22 cellular contexts compared by ENCODE assay signal in genomic region chr11:250274-250673, GRCh38. TPM values are rescaled to one million over a fixed set of nuclear protein-coding genes. Genes with fewer than 3 reads are reported as not detected.
DNase-seq lines count a peak whose midpoint lies in the region; ATAC-seq, FAIRE-seq and TF ChIP-seq lines count a peak whose summit lies in the region.
"Had no signal": no experiment of that assay in that cellular context is flagged by ENCODE, and none has a peak within 500 bp of the region (broad histone marks: within the 10 kb centered on the region; RNA-seq: fewer than 3 reads in every experiment).

No MANE protein-coding gene starts in this region.

- H3K27ac Mint-ChIP-seq in CD4-positive, CD25-positive, alpha-beta regulatory T cell = no peak overlapping the region
- peak overlapping the region in 4 of 7 donors; percentile 71 to 82 (median 80) for H3K27ac Mint-ChIP-seq in CD4-positive, alpha-beta memory T cell
- H3K27ac Mint-ChIP-seq in activated naive CD8-positive, alpha-beta T cell = peak overlapping the region; percentile 79
- H3K27ac Mint-ChIP-seq in Caco-2 (ENCODE audit: unreplicated experiment) = no peak overlapping the region
- H3K27ac Mint-ChIP-seq: activated T-helper 2 cell treated with anti-CD3 and anti-CD28 coated beads, Interferon-gamma antibody, Interleukin-2, Interleukin-4, amounts not matched to agents 10 μg/mL and 5 μg/mL and 100 μg/mL, durations not matched to agents 14 hours and 24 hours and 36 hours had no signal

- peaks cover 0 to 1% (median 0%) of the 10 kb centered on the region in 7 donors for H3K9me3 Mint-ChIP-seq in CD4-positive, CD25-positive, alpha-beta regulatory T cell
- no peaks in the 10 kb centered on the region for H3K9me3 Mint-ChIP-seq in CD4-positive, alpha-beta memory T cell
- no peaks in the 10 kb centered on the region for H3K9me3 Mint-ChIP-seq in activated naive CD8-positive, alpha-beta T cell (ENCODE audit: low read depth)
- H3K9me3 Mint-ChIP-seq in Caco-2 (ENCODE audit: unreplicated experiment) = peaks cover under 1% of the 10 kb centered on the region
- H3K9me3 Mint-ChIP-seq: activated T-helper 2 cell treated with anti-CD3 and anti-CD28 coated beads, Interferon-gamma antibody, Interleukin-2, Interleukin-4, amounts not matched to agents 10 μg/mL and 5 μg/mL and 100 μg/mL, durations not matched to agents 14 hours and 24 hours and 36 hours; T-helper 2 cell treated with Interferon-gamma antibody and Interleukin-4, amounts not matched to agents 5 μg/mL and 100 μg/mL, for 36 hours had no signal

- no peak for ATAC-seq in CD4-positive, CD25-positive, alpha-beta regulatory T cell (ENCODE audit: low read depth in 2 of 2)
- ATAC-seq in GM18870 (IDR thresholded peaks at IDR 0.05; ENCODE audit: unreplicated experiment) = no peak

- peaks cover 49% of the 10 kb centered on the region for H3K36me3 Mint-ChIP-seq in CD4-positive, CD25-positive, alpha-beta regulatory T cell
- peaks cover 64 to 77% of the 10 kb centered on the region in 2 donors for H3K36me3 Mint-ChIP-seq in CD4-positive, alpha-beta memory T cell
- peaks cover 6% of the 10 kb centered on the region for H3K36me3 Mint-ChIP-seq in activated naive CD8-positive, alpha-beta T cell
- H3K36me3 Mint-ChIP-seq in Caco-2 (ENCODE audit: insufficient read depth, unreplicated experiment) = peaks cover 78% of the 10 kb centered on the region

- WGBS in mesodermal cell (ENCODE audit: insufficient coverage in 2 of 2), 2 experiments = 75 to 88% methylated on average over 1 to 3 of the region's 5 CpGs

- CTCF ChIA-PET in CD4-positive, alpha-beta memory T cell (lab: Charles Lee; ENCODE audit: partially characterized antibody) = interaction anchor here (0.7 to 6.7 kb wide), 37 partner anchors 9 to 270 kb away, joined by 3 to 81 read pairs (median 9); partner anchors contain the start of genes BET1L, NLRP6, PGGHG and PSMD13
- CTCF ChIA-PET in Caco-2 (lab: Charles Lee) = interaction anchor here (0.5 to 1.5 kb wide), 20 partner anchors 9 to 595 kb away, joined by 3 to 15 read pairs (median 4); partner anchors contain the start of genes ANO9, BET1L and RIC8A

- TF ChIP-seq CTCF in Caco-2 (IDR thresholded peaks at IDR 0.05; ENCODE audit: insufficient read depth in 1 of 2, low read depth in 1 of 2, low read length in 1 of 2, severe bottlenecking in 1 of 2, unreplicated experiment in 1 of 2) = no peak

- POLR2A ChIA-PET in CD4-positive, alpha-beta memory T cell (lab: Charles Lee; ENCODE audit: partially characterized antibody) = interaction anchor here (0.7 to 3.1 kb wide), 18 partner anchors 8 to 200 kb away, joined by 3 to 45 read pairs (median 8); partner anchors contain the start of genes BET1L, IFITM1, IFITM5 and NLRP6
- POLR2A ChIA-PET in Caco-2 (lab: Charles Lee) = interaction anchor here (0.5 to 1.2 kb wide), 3 partner anchors 35 to 105 kb away, joined by 3 to 5 read pairs (median 5); partner anchors contain the start of genes BET1L and RIC8A

- no peak for DNase-seq in CD4-positive, CD25-positive, alpha-beta regulatory T cell
- DNase-seq in CD4-positive, alpha-beta memory T cell = no peak
- DNase-seq in GM12891 (ENCODE audit: insufficient read length, low spot score) (no peak), Caco-2 (no peak)
- DNase-seq: DMS79 treated with DMSO at 0.1 percent for 48 hours, GF-D8, NCI-H2029, NCI-H524 treated with DMSO at 0.1 percent for 48 hours had no signal

- peak overlapping the region; percentile 29 for H3K27ac ChIP-seq in CD4-positive, CD25-positive, alpha-beta regulatory T cell (ENCODE audit: insufficient read depth, low read length, poor library complexity, severe bottlenecking)
- H3K27ac ChIP-seq in CD4-positive, alpha-beta memory T cell (ENCODE audit: low read depth, low read length) = peak overlapping the region; percentile 8
- peak overlapping the region; percentile 16 for H3K27ac ChIP-seq in mesodermal cell (ENCODE audit: low read depth, low read length, severe bottlenecking)
- H3K27ac ChIP-seq: cardiac muscle cell, epithelial cell of prostate, left ventricle myocardium inferior, psoas muscle, tibial nerve had no signal

- intact Hi-C loops in CD4-positive, alpha-beta memory T cell (cut with micrococcal nuclease) = loop anchor here (1.0 to 2.0 kb wide), 5 partner anchors 19 to 201 kb away; partner anchors contain the start of genes IFITM1 and PTDSS2
- intact Hi-C loops in Caco-2 (cut with micrococcal nuclease; ENCODE audit: unreplicated experiment) = no loop called here

- BruUV-seq in Caco-2 (replicated peaks; lab: Mats Ljungman, UMichigan) = no TSS peak

- H3K4me3 ChIP-seq in CD4-positive, CD25-positive, alpha-beta regulatory T cell (ENCODE audit: low read depth, low read length) = no peak overlapping the region
- no peak overlapping the region for H3K4me3 ChIP-seq in CD4-positive, alpha-beta memory T cell (ENCODE audit: low read length in 2 of 2)
- H3K4me3 ChIP-seq in mesodermal cell (ENCODE audit: extremely low read depth, insufficient read depth, low read length, poor library complexity, severe bottlenecking) = no peak overlapping the region
- no peak overlapping the region for H3K4me3 ChIP-seq in Caco-2 (ENCODE audit: low read depth, low read length)
- H3K4me3 ChIP-seq: BLaER1 treated with 17β-estradiol and CSF1 and Interleukin-3, amounts not matched to agents 10 nM and 100 nM; cardiac muscle cell; left ventricle myocardium inferior; psoas muscle; tibial nerve had no signal

- no peak for TF ChIP-seq POLR2A in GM12891 (IDR thresholded peaks at IDR 0.05; ENCODE audit: low read depth, low read length)

- peaks cover 0 to 16% (median 4%) of the 10 kb centered on the region in 4 donors for H3K4me1 Mint-ChIP-seq in CD4-positive, CD25-positive, alpha-beta regulatory T cell
- peaks cover 6 to 11% (median 8%) of the 10 kb centered on the region in 4 donors for H3K4me1 Mint-ChIP-seq in CD4-positive, alpha-beta memory T cell
- peaks cover 14% of the 10 kb centered on the region for H3K4me1 Mint-ChIP-seq in activated naive CD8-positive, alpha-beta T cell (ENCODE audit: low read depth)
- no peaks in the 10 kb centered on the region for H3K4me1 Mint-ChIP-seq in Caco-2 (ENCODE audit: low read depth, unreplicated experiment)

- H3K27me3 ChIP-seq in CD4-positive, CD25-positive, alpha-beta regulatory T cell (ENCODE audit: control insufficient read depth, insufficient read depth, low read length) = no peaks in the 10 kb centered on the region
- no peaks in the 10 kb centered on the region for H3K27me3 ChIP-seq in CD4-positive, alpha-beta memory T cell (ENCODE audit: insufficient read depth, low read length)
- H3K27me3 ChIP-seq in Caco-2 (replicated peaks; ENCODE audit: control insufficient read depth, insufficient read depth, low read length) = no peaks in the 10 kb centered on the region
- H3K27me3 ChIP-seq: BLaER1 treated with 17β-estradiol and CSF1 and Interleukin-3, amounts not matched to agents 10 nM and 100 nM; cardiac muscle cell; tibial nerve had no signal

- no peak for FAIRE-seq in GM12891 (lab: Jason Lieb, UNC)
- FAIRE-seq: astrocyte, colon had no signal

- H3K27me3 Mint-ChIP-seq in CD4-positive, CD25-positive, alpha-beta regulatory T cell = no peaks in the 10 kb centered on the region
- H3K27me3 Mint-ChIP-seq in CD4-positive, alpha-beta memory T cell = no peaks in the 10 kb centered on the region
- H3K27me3 Mint-ChIP-seq in activated naive CD8-positive, alpha-beta T cell = no peaks in the 10 kb centered on the region
- no peaks in the 10 kb centered on the region for H3K27me3 Mint-ChIP-seq in Caco-2 (ENCODE audit: insufficient read depth, unreplicated experiment)

- H3K4me3 Mint-ChIP-seq in CD4-positive, CD25-positive, alpha-beta regulatory T cell = peak overlapping the region in 1 of 4 donors; percentile 10
- no peak overlapping the region for H3K4me3 Mint-ChIP-seq in CD4-positive, alpha-beta memory T cell
- H3K4me3 Mint-ChIP-seq in activated naive CD8-positive, alpha-beta T cell = no peak overlapping the region
- no peak overlapping the region for H3K4me3 Mint-ChIP-seq in Caco-2 (ENCODE audit: unreplicated experiment)
- H3K4me3 Mint-ChIP-seq: T-helper 2 cell treated with Interferon-gamma antibody and Interleukin-4, amounts not matched to agents 5 μg/mL and 100 μg/mL, for 36 hours had no signal

- H3K36me3 ChIP-seq in CD4-positive, CD25-positive, alpha-beta regulatory T cell (ENCODE audit: control insufficient read depth, insufficient read depth, low read length) = peaks cover 77% of the 10 kb centered on the region
- H3K36me3 ChIP-seq in CD4-positive, alpha-beta memory T cell (ENCODE audit: insufficient read depth, low read length) = peaks cover 56% of the 10 kb centered on the region
- H3K36me3 ChIP-seq in mesodermal cell (ENCODE audit: control insufficient read depth, insufficient read depth, low read length) (peaks cover 85% of the 10 kb centered on the region), Caco-2 (ENCODE audit: control insufficient read depth, insufficient read depth, low read length) (peaks cover 5% of the 10 kb centered on the region)

- H3K4me1 ChIP-seq in CD4-positive, CD25-positive, alpha-beta regulatory T cell (ENCODE audit: control insufficient read depth, insufficient read depth, low read length, poor library complexity, severe bottlenecking) = peaks cover 3% of the 10 kb centered on the region
- H3K4me1 ChIP-seq in CD4-positive, alpha-beta memory T cell (ENCODE audit: insufficient read depth, low read length) = peaks cover 5% of the 10 kb centered on the region
- H3K4me1 ChIP-seq in mesodermal cell (ENCODE audit: control insufficient read depth, insufficient read depth, low read length, poor library complexity, severe bottlenecking) (no peaks in the 10 kb centered on the region), Caco-2 (no peaks in the 10 kb centered on the region)
- H3K4me1 ChIP-seq: left ventricle myocardium inferior, psoas muscle had no signal

- H3K9me3 ChIP-seq in CD4-positive, CD25-positive, alpha-beta regulatory T cell (ENCODE audit: control insufficient read depth in 2 of 2, low read length in 2 of 2) = no peaks in the 10 kb centered on the region
- no peaks in the 10 kb centered on the region for H3K9me3 ChIP-seq in CD4-positive, alpha-beta memory T cell (ENCODE audit: control insufficient read depth in 1 of 2, low read length in 2 of 2)
- H3K9me3 ChIP-seq in mesodermal cell (ENCODE audit: control insufficient read depth, low read length) (no peaks in the 10 kb centered on the region), Caco-2 (no peaks in the 10 kb centered on the region)
- H3K9me3 ChIP-seq: BLaER1 treated with 17β-estradiol and CSF1 and Interleukin-3, amounts not matched to agents 10 nM and 100 nM; left ventricle myocardium inferior; psoas muscle; tibial nerve had no signal

RNA-seq across cellular contexts. Expression of gene PSMD13, which starts 13.5 kb away (rescaled TPM):
- total RNA-seq in CD4-positive, CD25-positive, alpha-beta regulatory T cell = 99.6 TPM
- 100 to 1,000 TPM; 223 to 276 (median 261) TPM for polyA plus RNA-seq in CD4-positive, CD25-positive, alpha-beta regulatory T cell
- total RNA-seq in CD4-positive, alpha-beta memory T cell = 100 to 1,000 TPM in 1 of 2 experiments, 10 to 100 TPM in 1; 99.9 to 107 TPM
- polyA plus RNA-seq in CD4-positive, alpha-beta memory T cell = 100 to 1,000 TPM; 179 to 247 TPM
- 169 TPM for polyA plus RNA-seq in mesodermal cell (2013, experiment 1 of 2)
- 153 TPM for polyA plus RNA-seq in mesodermal cell (2013, experiment 2 of 2)
- polyA plus RNA-seq in GM12891 (2012; ENCODE audit: low read depth, missing spikeins) = 125 TPM
- 162 and 172 TPM in 2 replicates for total RNA-seq in Caco-2 (2022)

RNA-seq across cellular contexts. Expression of gene SIRT3, which starts 14.1 kb away (rescaled TPM):
- total RNA-seq in CD4-positive, CD25-positive, alpha-beta regulatory T cell = 14.2 TPM
- 10 to 100 TPM in 2 of 4 donors, 1 to 10 TPM in 2; 6.9 to 12.4 (median 10.3) TPM for polyA plus RNA-seq in CD4-positive, CD25-positive, alpha-beta regulatory T cell
- total RNA-seq in CD4-positive, alpha-beta memory T cell = 10 to 100 TPM; 26.5 to 30.7 TPM
- 10 to 100 TPM; 11.2 to 11.6 TPM for polyA plus RNA-seq in CD4-positive, alpha-beta memory T cell
- 19.6 TPM for polyA plus RNA-seq in mesodermal cell (2013, experiment 1 of 2)
- 17.5 TPM for polyA plus RNA-seq in mesodermal cell (2013, experiment 2 of 2)
- polyA plus RNA-seq in GM12891 (2012; ENCODE audit: low read depth, missing spikeins) = 17.3 TPM
- 24.6 and 26.0 TPM in 2 replicates for total RNA-seq in Caco-2 (2022)

RNA-seq across cellular contexts. Expression of gene NLRP6, which starts 27.9 kb away (rescaled TPM):
- 1.8 TPM for total RNA-seq in CD4-positive, CD25-positive, alpha-beta regulatory T cell
- polyA plus RNA-seq in CD4-positive, CD25-positive, alpha-beta regulatory T cell = 1 to 10 TPM in 3 of 4 donors, under 1 TPM in 1; 0.36 to 4.0 (median 2.4) TPM
- 10 to 100 TPM; 25.9 to 26.3 TPM for total RNA-seq in CD4-positive, alpha-beta memory T cell
- 10 to 100 TPM in 1 of 2 donors, 1 to 10 TPM in 1; 1.4 to 10.8 TPM for polyA plus RNA-seq in CD4-positive, alpha-beta memory T cell
- polyA plus RNA-seq in mesodermal cell (2013, experiment 1 of 2) = not detected
- not detected for polyA plus RNA-seq in mesodermal cell (2013, experiment 2 of 2)
- 0.04 TPM for polyA plus RNA-seq in GM12891 (2012; ENCODE audit: low read depth, missing spikeins)
- total RNA-seq in Caco-2 (2022) = not detected in 2 replicates
- total RNA-seq: astrocyte, Calu3, cardiac muscle cell, left ventricle myocardium inferior had no signal
- polyA plus RNA-seq: cardiac muscle cell had no signal

RNA-seq across cellular contexts. Expression of gene PGGHG, which starts 38.7 kb away (rescaled TPM):
- total RNA-seq in CD4-positive, CD25-positive, alpha-beta regulatory T cell = 188 TPM
- 1 to 10 TPM; 1.5 to 2.9 (median 2.5) TPM for polyA plus RNA-seq in CD4-positive, CD25-positive, alpha-beta regulatory T cell
- total RNA-seq in CD4-positive, alpha-beta memory T cell = 100 to 1,000 TPM; 304 TPM
- polyA plus RNA-seq in CD4-positive, alpha-beta memory T cell = 1 to 10 TPM; 3.0 to 5.6 TPM
- 50.3 TPM for polyA plus RNA-seq in mesodermal cell (2013, experiment 1 of 2)
- 38.8 TPM for polyA plus RNA-seq in mesodermal cell (2013, experiment 2 of 2)
- 19.3 TPM for polyA plus RNA-seq in GM12891 (2012; ENCODE audit: low read depth, missing spikeins)
- 59.6 and 66.5 TPM in 2 replicates for total RNA-seq in Caco-2 (2022)

RNA-seq across cellular contexts. Expression of gene RIC8A, which starts 42.8 kb away (rescaled TPM):
- total RNA-seq in CD4-positive, CD25-positive, alpha-beta regulatory T cell = 135 TPM
- 10 to 100 TPM; 74.1 to 89.7 (median 78.6) TPM for polyA plus RNA-seq in CD4-positive, CD25-positive, alpha-beta regulatory T cell
- total RNA-seq in CD4-positive, alpha-beta memory T cell = 100 to 1,000 TPM in 1 of 2 experiments, 10 to 100 TPM in 1; 96.7 to 111 TPM
- polyA plus RNA-seq in CD4-positive, alpha-beta memory T cell = 100 to 1,000 TPM in 1 of 2 donors, 10 to 100 TPM in 1; 91.2 to 106 TPM
- polyA plus RNA-seq in mesodermal cell (2013, experiment 1 of 2) = 76.3 TPM
- 65.8 TPM for polyA plus RNA-seq in mesodermal cell (2013, experiment 2 of 2)
- 55.0 TPM for polyA plus RNA-seq in GM12891 (2012; ENCODE audit: low read depth, missing spikeins)
- 97.1 and 111 TPM in 2 replicates for total RNA-seq in Caco-2 (2022)

Comparison
In these comparisons a context has a peak if more than half of its experiments do, and no peak if none do; other contexts are left out.
1. H3K27ac Mint-ChIP-seq: peak in CD4-positive, alpha-beta memory T cell (4 of 7) and activated naive CD8-positive, alpha-beta T cell (single experiment); none in CD4-positive, CD25-positive, alpha-beta regulatory T cell (0 of 3) and Caco-2 (single experiment).
2. Peak in every context shown above with its lines, with median percentiles within 50 percentile points of each other: H3K27ac ChIP-seq.